In genomic region chr15:80557441-80558234, GRCh38 we compare ENCODE assay signal across 14 cellular contexts.
DNase-seq lines count a peak whose midpoint lies in the region; ATAC-seq and TF ChIP-seq lines count a peak whose summit lies in the region.
"Had no signal": no experiment of that assay in that cellular context is flagged by ENCODE, and none has a peak within 500 bp of the region (broad histone marks: within the 10 kb centered on the region; RNA-seq: fewer than 3 reads in every experiment).

No MANE protein-coding gene starts in this region.

- peak overlapping the region in 2 of 3 experiments; percentile 7 to 63 for H3K27ac Mint-ChIP-seq in nephron
- no peak overlapping the region for H3K27ac Mint-ChIP-seq in T-helper 17 cell
- H3K27ac Mint-ChIP-seq: B cell; CD4-positive, alpha-beta T cell had no signal

- peaks cover 40% of the 10 kb centered on the region for H3K36me3 Mint-ChIP-seq in nephron (ENCODE audit: low read depth)
- H3K36me3 Mint-ChIP-seq in T-helper 17 cell (ENCODE audit: low read depth), result no peaks in the 10 kb centered on the region

- TF ChIP-seq CTCF in nephron (IDR thresholded peaks at IDR 0.05; ENCODE audit: unreplicated experiment in 3 of 3), result no peak
- TF ChIP-seq CTCF in BE2C (IDR thresholded peaks at IDR 0.05; ENCODE audit: low read depth, low read length), result no peak

- peaks cover 3% of the 10 kb centered on the region for H3K27me3 Mint-ChIP-seq in nephron (ENCODE audit: low read depth)
- peaks cover 40% of the 10 kb centered on the region for H3K27me3 Mint-ChIP-seq in T-helper 17 cell

- DNase-seq in DMS79 treated with DMSO at 0.1 percent for 48 hours (lab: John Stamatoyannopoulos, UW) (peak; percentile 59), ecto neural progenitor cell (ENCODE audit: low spot score) (peak; percentile 13), BE2C (no peak), T-helper 17 cell (no peak)
- DNase-seq: C1 segment of cervical spinal cord; Caco-2; CD4-positive, alpha-beta T cell; GF-D8; GM23248 had no signal

- H3K9me3 Mint-ChIP-seq in nephron, result no peaks in the 10 kb centered on the region
- H3K9me3 Mint-ChIP-seq: CD4-positive, alpha-beta T cell had no signal

- H3K36me3 ChIP-seq in BE2C, result no peaks in the 10 kb centered on the region
- H3K36me3 ChIP-seq: HAP-1 had no signal

- ATAC-seq in GM21528 (IDR thresholded peaks at IDR 0.05; ENCODE audit: low FRiP score, unreplicated experiment) (no peak), T-helper 17 cell (no peak)
- ATAC-seq: GM12878 had no signal

- H3K4me3 ChIP-seq in BE2C (ENCODE audit: low read depth, low read length), result no peak overlapping the region
- H3K4me3 ChIP-seq: GM12878, GM23248, HAP-1 had no signal

- H3K4me3 Mint-ChIP-seq in nephron, result no peak overlapping the region
- no peak overlapping the region for H3K4me3 Mint-ChIP-seq in T-helper 17 cell
- H3K4me3 Mint-ChIP-seq: B cell; CD4-positive, alpha-beta T cell had no signal

- no peaks in the 10 kb centered on the region for H3K4me1 ChIP-seq in BE2C
- H3K4me1 ChIP-seq: Caco-2, HAP-1 had no signal

- H3K9me3 ChIP-seq in BE2C (no peaks in the 10 kb centered on the region), T-helper 17 cell (ENCODE audit: control insufficient read depth, low read length, poor library complexity, severe bottlenecking) (no peaks in the 10 kb centered on the region)
- H3K9me3 ChIP-seq: Caco-2, HAP-1 had no signal

- peaks cover 36% of the 10 kb centered on the region for H3K4me1 Mint-ChIP-seq in nephron
- peaks cover 5% of the 10 kb centered on the region for H3K4me1 Mint-ChIP-seq in T-helper 17 cell
- H3K4me1 Mint-ChIP-seq: B cell had no signal

- no peaks in the 10 kb centered on the region for H3K27me3 ChIP-seq in BE2C

Comparison
In these comparisons a context has a peak if more than half of its experiments do, and no peak if none do; other contexts are left out.
1. DNase-seq: peak in DMS79 treated with DMSO at 0.1 percent for 48 hours (single experiment) and ecto neural progenitor cell (single experiment); none in BE2C (single experiment) and T-helper 17 cell (0 of 3).